ENCODE assay signal across 12 cellular contexts in genomic region chr11:96827164-96827563, GRCh38.
DNase-seq lines count a peak whose midpoint lies in the region; ATAC-seq and TF ChIP-seq lines count a peak whose summit lies in the region.
"Had no signal": no experiment of that assay in that cellular context is flagged by ENCODE, and none has a peak within 500 bp of the region (broad histone marks: within the 10 kb centered on the region; RNA-seq: fewer than 3 reads in every experiment).

No MANE protein-coding gene starts in this region.

- DNase-seq in NCI-H82 (lab: John Stamatoyannopoulos, UW) (peak; percentile 62), NCI-H82 treated with DMSO at 0.1 percent for 48 hours (lab: John Stamatoyannopoulos, UW; ENCODE audit: unreplicated experiment) (no peak), WTC11 (ENCODE audit: low spot score) (no peak), iPS-NIHi7 (ENCODE audit: extremely low spot score) (peak; percentile 14), stromal cell of bone marrow (ENCODE audit: low read depth) (peak; percentile 33), GM10248 (ENCODE audit: extremely low spot score) (no peak)
- DNase-seq: ACHN; stimulated activated CD4-positive, alpha-beta T cell treated with anti-CD3 and anti-CD28 coated beads, Interleukin-4, amount 100 ng/mL, for 24 hours; tibial artery had no signal

- peak; percentile 66 for ATAC-seq in WTC11
- no peak for ATAC-seq in HG02938 (IDR thresholded peaks at IDR 0.05; ENCODE audit: unreplicated experiment)
- no peak for ATAC-seq in activated T-helper 17 cell treated with anti-CD3 and anti-CD28 coated beads, Interleukin-2, amount 50 U/mL, for 72 hours (replicated peaks)
- ATAC-seq: natural killer cell treated with Interleukin-12 subunit alpha and Interleukin-12 subunit beta and Interleukin-15 and Interleukin-18, amount 100 ng/mL, for 72 hours had no signal

- H3K27ac Mint-ChIP-seq in WTC11, result no peak overlapping the region
- H3K27ac Mint-ChIP-seq in activated T-helper 17 cell treated with anti-CD3 and anti-CD28 coated beads, Interleukin-2, amount 50 U/mL, for 72 hours, result no peak overlapping the region
- H3K27ac Mint-ChIP-seq: natural killer cell treated with Interleukin-12 subunit alpha and Interleukin-12 subunit beta and Interleukin-15 and Interleukin-18, amount 100 ng/mL, for 72 hours had no signal

- no peaks in the 10 kb centered on the region for H3K36me3 Mint-ChIP-seq in WTC11
- H3K36me3 Mint-ChIP-seq in activated T-helper 17 cell treated with anti-CD3 and anti-CD28 coated beads, Interleukin-2, amount 50 U/mL, for 72 hours (ENCODE audit: low read depth), result no peaks in the 10 kb centered on the region
- H3K36me3 Mint-ChIP-seq: natural killer cell treated with Interleukin-12 subunit alpha and Interleukin-12 subunit beta and Interleukin-15 and Interleukin-18, amount 100 ng/mL, for 72 hours had no signal

- POLR2A ChIA-PET in WTC11 (lab: Charles Lee) (interaction anchor here (0.9 kb wide), 1 partner anchor 124 kb away, joined by 4 read pairs; no protein-coding TSS in a partner anchor), GM10248 (lab: Yijun Ruan, JAX) (no interaction called here)

- CTCF ChIA-PET in WTC11 (lab: Charles Lee) (interaction anchor here (0.8 to 1.8 kb wide), 3 partner anchors 314 to 363 kb away, joined by 4 to 18 read pairs (median 12); no protein-coding TSS in a partner anchor), GM10248 (lab: Yijun Ruan, JAX) (interaction anchor here (0.6 to 1.1 kb wide), 2 partner anchors 12 to 33 kb away, joined by 3 read pairs; no protein-coding TSS in a partner anchor)

- H3K4me1 Mint-ChIP-seq in WTC11, result no peaks in the 10 kb centered on the region
- H3K4me1 Mint-ChIP-seq in activated T-helper 17 cell treated with anti-CD3 and anti-CD28 coated beads, Interleukin-2, amount 50 U/mL, for 72 hours, result no peaks in the 10 kb centered on the region

- no peaks in the 10 kb centered on the region for H3K9me3 Mint-ChIP-seq in WTC11
- no peaks in the 10 kb centered on the region for H3K9me3 Mint-ChIP-seq in activated T-helper 17 cell treated with anti-CD3 and anti-CD28 coated beads, Interleukin-2, amount 50 U/mL, for 72 hours

- TF ChIP-seq CTCF in WTC11 (IDR thresholded peaks at IDR 0.05), result no peak
- no peak for TF ChIP-seq CTCF in GM10248 (IDR thresholded peaks at IDR 0.05; ENCODE audit: control extremely low read depth, extremely low read depth, low read depth, missing control alignments)

- H3K4me3 Mint-ChIP-seq in WTC11, result no peak overlapping the region
- H3K4me3 Mint-ChIP-seq in activated T-helper 17 cell treated with anti-CD3 and anti-CD28 coated beads, Interleukin-2, amount 50 U/mL, for 72 hours, result no peak overlapping the region
- H3K4me3 Mint-ChIP-seq: natural killer cell treated with Interleukin-12 subunit alpha and Interleukin-12 subunit beta and Interleukin-15 and Interleukin-18, amount 100 ng/mL, for 72 hours had no signal

- no peaks in the 10 kb centered on the region; the same call in 1 of the 2 replicates for H3K27me3 Mint-ChIP-seq in WTC11 (ENCODE audit: low read depth)
- no peaks in the 10 kb centered on the region for H3K27me3 Mint-ChIP-seq in activated T-helper 17 cell treated with anti-CD3 and anti-CD28 coated beads, Interleukin-2, amount 50 U/mL, for 72 hours
- H3K27me3 Mint-ChIP-seq: natural killer cell treated with Interleukin-12 subunit alpha and Interleukin-12 subunit beta and Interleukin-15 and Interleukin-18, amount 100 ng/mL, for 72 hours had no signal

TF ChIP-seq in WTC11, 78 proteins besides CTCF, POLR2A, EP300 and RAD21:
- TF ChIP-seq, protein P1, sequence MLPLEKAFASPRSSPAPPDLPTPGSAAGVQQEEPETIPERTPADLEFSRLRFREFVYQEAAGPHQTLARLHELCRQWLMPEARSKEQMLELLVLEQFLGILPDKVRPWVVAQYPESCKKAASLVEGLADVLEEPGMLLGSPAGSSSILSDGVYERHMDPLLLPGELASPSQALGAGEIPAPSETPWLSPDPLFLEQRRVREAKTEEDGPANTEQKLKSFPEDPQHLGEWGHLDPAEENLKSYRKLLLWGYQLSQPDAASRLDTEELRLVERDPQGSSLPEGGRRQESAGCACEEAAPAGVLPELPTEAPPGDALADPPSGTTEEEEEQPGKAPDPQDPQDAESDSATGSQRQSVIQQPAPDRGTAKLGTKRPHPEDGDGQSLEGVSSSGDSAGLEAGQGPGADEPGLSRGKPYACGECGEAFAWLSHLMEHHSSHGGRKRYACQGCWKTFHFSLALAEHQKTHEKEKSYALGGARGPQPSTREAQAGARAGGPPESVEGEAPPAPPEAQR (CRISPR knock-in tag; IDR thresholded peaks at IDR 0.05), result no peak
- TF ChIP-seq, protein P2, sequence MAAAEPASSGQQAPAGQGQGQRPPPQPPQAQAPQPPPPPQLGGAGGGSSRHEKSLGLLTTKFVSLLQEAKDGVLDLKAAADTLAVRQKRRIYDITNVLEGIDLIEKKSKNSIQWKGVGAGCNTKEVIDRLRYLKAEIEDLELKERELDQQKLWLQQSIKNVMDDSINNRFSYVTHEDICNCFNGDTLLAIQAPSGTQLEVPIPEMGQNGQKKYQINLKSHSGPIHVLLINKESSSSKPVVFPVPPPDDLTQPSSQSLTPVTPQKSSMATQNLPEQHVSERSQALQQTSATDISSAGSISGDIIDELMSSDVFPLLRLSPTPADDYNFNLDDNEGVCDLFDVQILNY (CRISPR knock-in tag; IDR thresholded peaks at IDR 0.05), result no peak
- TF ChIP-seq ZNF121 (CRISPR knock-in tag; IDR thresholded peaks at IDR 0.05), result no peak
- no peak for TF ChIP-seq ETV6 (CRISPR knock-in tag; IDR thresholded peaks at IDR 0.05)
- no peak for TF ChIP-seq SMAD3 (CRISPR knock-in tag; IDR thresholded peaks at IDR 0.05; ENCODE audit: borderline replicate concordance)
- no peak for TF ChIP-seq USF1 (CRISPR knock-in tag; IDR thresholded peaks at IDR 0.05)
- TF ChIP-seq OVOL2 (CRISPR knock-in tag; IDR thresholded peaks at IDR 0.05; ENCODE audit: borderline replicate concordance), result no peak
- TF ChIP-seq ZNF425 (CRISPR knock-in tag; conservative IDR thresholded peaks at IDR 0.05), result no peak
- TF ChIP-seq NFE2L1 (CRISPR knock-in tag; IDR thresholded peaks at IDR 0.05), result no peak
- no peak for TF ChIP-seq RELA (CRISPR knock-in tag; IDR thresholded peaks at IDR 0.05; ENCODE audit: borderline replicate concordance)
- no peak for TF ChIP-seq JAZF1 (CRISPR knock-in tag; IDR thresholded peaks at IDR 0.05)
- TF ChIP-seq IRF2 (CRISPR knock-in tag; IDR thresholded peaks at IDR 0.05; ENCODE audit: borderline replicate concordance, low read depth), result no peak
- no peak for TF ChIP-seq PRDM15 (CRISPR knock-in tag; IDR thresholded peaks at IDR 0.05)

Comparison
In these comparisons a context has a peak if more than half of its experiments do, and no peak if none do; other contexts are left out.
1. DNase-seq: peak in NCI-H82 (single experiment), iPS-NIHi7 (single experiment) and stromal cell of bone marrow (single experiment); none in NCI-H82 treated with DMSO at 0.1 percent for 48 hours (single experiment), WTC11 (single experiment) and GM10248 (single experiment).